ENCODE assay signal across 13 cellular contexts in the genomic region with DNA sequence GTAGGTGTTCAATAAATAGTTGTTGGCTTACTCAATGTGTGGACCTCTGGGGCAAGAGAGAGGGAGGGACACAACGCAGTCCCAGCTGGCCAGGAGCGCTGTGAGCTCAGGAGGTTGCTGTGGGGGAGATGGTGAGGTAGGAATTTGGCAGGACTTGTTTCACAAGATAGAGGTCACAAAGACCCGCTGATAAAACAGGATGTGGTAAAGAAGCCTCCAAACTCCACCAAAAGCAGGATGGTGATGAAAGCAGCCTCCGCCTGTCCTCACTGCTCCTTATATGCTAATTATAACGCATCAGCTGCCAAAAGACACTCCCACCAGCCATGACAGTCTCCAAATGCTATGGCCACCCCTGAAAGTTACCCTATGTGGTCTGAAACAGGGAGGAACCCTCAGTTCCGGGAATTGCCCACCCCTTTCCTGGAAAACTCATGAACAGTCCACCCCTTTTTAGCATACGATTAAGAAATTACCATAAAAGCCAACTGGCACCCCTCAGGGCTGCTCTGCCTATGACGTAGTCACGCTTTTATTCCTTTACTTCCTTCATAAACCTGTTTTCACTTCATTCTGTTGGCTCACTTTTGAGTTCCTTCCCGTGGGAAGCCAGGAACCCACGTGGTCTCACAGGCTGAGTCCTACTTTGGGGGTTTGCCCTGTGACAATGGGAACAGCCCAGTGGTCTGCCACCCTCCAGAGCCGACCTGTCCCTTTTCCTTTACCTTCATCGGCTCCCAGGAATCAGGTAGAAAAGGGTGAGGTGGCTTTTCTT. TPM values are rescaled to one million over a fixed set of nuclear protein-coding genes. Genes with fewer than 3 reads are reported as not detected.
DNase-seq lines count a peak whose midpoint lies in the region.
"Had no signal": no experiment of that assay in that cellular context is flagged by ENCODE, and none has a peak within 500 bp of the region (broad histone marks: within the 10 kb centered on the region; RNA-seq: fewer than 3 reads in every experiment).

No MANE protein-coding gene starts in this region.

- peaks cover 18% of the 10 kb centered on the region for H3K4me1 Mint-ChIP-seq in activated naive CD8-positive, alpha-beta T cell treated with anti-CD3 and anti-CD28 coated beads for 36 hours

- H3K27ac Mint-ChIP-seq in activated naive CD8-positive, alpha-beta T cell treated with anti-CD3 and anti-CD28 coated beads for 36 hours: peak overlapping the region; percentile 9
- H3K27ac Mint-ChIP-seq: T-helper 2 cell treated with Interferon-gamma antibody and Interleukin-4, amounts not matched to agents 5 μg/mL and 100 μg/mL, for 36 hours had no signal

- no peaks in the 10 kb centered on the region for H3K27me3 Mint-ChIP-seq in activated naive CD8-positive, alpha-beta T cell treated with anti-CD3 and anti-CD28 coated beads for 36 hours
- H3K27me3 Mint-ChIP-seq: IgD-negative memory B cell; naive thymus-derived CD8-positive, alpha-beta T cell had no signal

- DNase-seq in CD1c-positive myeloid dendritic cell (ENCODE audit: extremely low spot score) (peak; percentile 43), MV-4-11 (lab: John Stamatoyannopoulos, UW) (peak; percentile 99), islet precursor cell (peak; percentile 88), COLO668 (lab: John Stamatoyannopoulos, UW; ENCODE audit: unreplicated experiment) (no peak), NCI-H748 (lab: John Stamatoyannopoulos, UW; ENCODE audit: unreplicated experiment) (no peak), HCEC 1CT (no peak)
- DNase-seq in activated naive CD8-positive, alpha-beta T cell treated with anti-CD3 and anti-CD28 coated beads for 36 hours: peak; percentile 22
- DNase-seq in activated CD4-positive, alpha-beta T cell treated with anti-CD3 and anti-CD28 coated beads for 48 hours: no peak
- DNase-seq: Caco-2, substantia nigra had no signal

- H3K4me3 Mint-ChIP-seq in activated naive CD8-positive, alpha-beta T cell treated with anti-CD3 and anti-CD28 coated beads for 36 hours: no peak overlapping the region
- H3K4me3 Mint-ChIP-seq: T-helper 2 cell treated with Interferon-gamma antibody and Interleukin-4, amounts not matched to agents 5 μg/mL and 100 μg/mL, for 36 hours had no signal

- H3K9me3 Mint-ChIP-seq in activated naive CD8-positive, alpha-beta T cell treated with anti-CD3 and anti-CD28 coated beads for 36 hours: peaks cover 6% of the 10 kb centered on the region

- no peaks in the 10 kb centered on the region for H3K36me3 Mint-ChIP-seq in activated naive CD8-positive, alpha-beta T cell treated with anti-CD3 and anti-CD28 coated beads for 36 hours
- H3K36me3 Mint-ChIP-seq: IgD-negative memory B cell; naive thymus-derived CD8-positive, alpha-beta T cell had no signal

RNA-seq across cellular contexts. Expression of gene EIF4A3, which starts 5.3 kb away (rescaled TPM):
- 100 to 1,000 TPM; 192 to 197 TPM for total RNA-seq in activated naive CD8-positive, alpha-beta T cell treated with anti-CD3 and anti-CD28 coated beads for 36 hours

RNA-seq across cellular contexts. Expression of gene CARD14, which starts 17.6 kb away (rescaled TPM):
- not detected for total RNA-seq in activated naive CD8-positive, alpha-beta T cell treated with anti-CD3 and anti-CD28 coated beads for 36 hours
- total RNA-seq: naive thymus-derived CD8-positive, alpha-beta T cell had no signal

RNA-seq across cellular contexts. Expression of gene GAA, which starts 50.9 kb away (rescaled TPM):
- total RNA-seq in activated naive CD8-positive, alpha-beta T cell treated with anti-CD3 and anti-CD28 coated beads for 36 hours: 10 to 100 TPM; 39.3 to 43.9 TPM

Comparison
In these comparisons a context has a peak if more than half of its experiments do, and no peak if none do; other contexts are left out.
1. DNase-seq: peak in CD1c-positive myeloid dendritic cell (single experiment), MV-4-11 (single experiment), activated naive CD8-positive, alpha-beta T cell treated with anti-CD3 and anti-CD28 coated beads for 36 hours (single experiment) and islet precursor cell (single experiment); none in COLO668 (single experiment), NCI-H748 (single experiment), activated CD4-positive, alpha-beta T cell treated with anti-CD3 and anti-CD28 coated beads for 48 hours (single experiment) and HCEC 1CT (single experiment).